In genomic region chr17:42013740-42014139, GRCh38 we compare ENCODE assay signal across 9 cellular contexts. TPM values are rescaled to one million over a fixed set of nuclear protein-coding genes. Genes with fewer than 3 reads are reported as not detected.
A peak's percentile ranks its signal among the peaks of the same experiment; 100 is the strongest.
DNase-seq lines count a peak whose midpoint lies in the region; ATAC-seq and TF ChIP-seq lines count a peak whose summit lies in the region.
"Not testable (repeated sequence)": the region's sequence is repeated elsewhere in the genome, so short reads cannot be mapped to it uniquely, and the experiment has no call there.
"Had no signal": no experiment of that assay in that cellular context is flagged by ENCODE, and none has a peak within 500 bp of the region (broad histone marks: within the 10 kb centered on the region; RNA-seq: fewer than 3 reads in every experiment).

No MANE protein-coding gene starts in this region.

- H3K27me3 ChIP-seq in CD4-positive, CD25-positive, alpha-beta regulatory T cell (ENCODE audit: control insufficient read depth, insufficient read depth, low read length); RWPE2 (ENCODE audit: insufficient read depth, poor library complexity, severe bottlenecking); iPS-18a (ENCODE audit: control insufficient read depth, insufficient read depth, low read length): not testable (repeated sequence)

- DNase-seq in CD4-positive, CD25-positive, alpha-beta regulatory T cell; HFFc6; RWPE2 (ENCODE audit: low spot score); neural crest cell (ENCODE audit: low read depth, low spot score); stimulated activated effector memory CD8-positive, alpha-beta T cell treated with anti-CD3 and anti-CD28 coated beads, Interleukin-12 subunit alpha, Interleukin-12 subunit beta, amount 100 ng/mL, for 72 hours (ENCODE audit: low spot score in 2 of 2): not testable (repeated sequence)

- peak overlapping the region; percentile 53 for H3K27ac ChIP-seq in CD4-positive, CD25-positive, alpha-beta regulatory T cell (ENCODE audit: insufficient read depth, low read length, poor library complexity, severe bottlenecking)
- H3K27ac ChIP-seq in RWPE2 (ENCODE audit: poor library complexity, severe bottlenecking) (peak overlapping the region; percentile 79), iPS-18a (ENCODE audit: low read length) (peak overlapping the region; percentile 72)

- ATAC-seq in CD4-positive, CD25-positive, alpha-beta regulatory T cell (ENCODE audit: low read depth in 2 of 2); RWPE2 (ENCODE audit: low read depth); activated T-helper 17 cell treated with anti-CD3 and anti-CD28 coated beads, Interleukin-2, amount 50 U/mL, for 72 hours (replicated peaks); stimulated activated effector memory CD8-positive, alpha-beta T cell treated with anti-CD3 and anti-CD28 coated beads, Interleukin-12 subunit alpha, Interleukin-12 subunit beta, amount 100 ng/mL, for 72 hours: not testable (repeated sequence)

- H3K9me3 Mint-ChIP-seq in CD4-positive, CD25-positive, alpha-beta regulatory T cell; HFFc6; activated T-helper 17 cell treated with anti-CD3 and anti-CD28 coated beads, Interleukin-2, amount 50 U/mL, for 72 hours; dendritic cell treated with granulocyte-macrophage colony-stimulating factor and Interleukin-4, amounts not matched to agents 40 ng/mL and 50 ng/mL, for 4 days; neural crest cell; stimulated activated effector memory CD8-positive, alpha-beta T cell treated with anti-CD3 and anti-CD28 coated beads, Interleukin-12 subunit alpha, Interleukin-12 subunit beta, amount 100 ng/mL, for 72 hours: not testable (repeated sequence)

- H3K9ac ChIP-seq in iPS-18a (ENCODE audit: low read length) = peak overlapping the region; percentile 26

- peaks cover 22 to 89% (median 65%) of the 10 kb centered on the region in 4 donors for H3K4me1 Mint-ChIP-seq in CD4-positive, CD25-positive, alpha-beta regulatory T cell
- H3K4me1 Mint-ChIP-seq in HFFc6 (ENCODE audit: low read depth) = peaks cover 72% of the 10 kb centered on the region
- H3K4me1 Mint-ChIP-seq in activated T-helper 17 cell treated with anti-CD3 and anti-CD28 coated beads, Interleukin-2, amount 50 U/mL, for 72 hours = peaks cover 34% of the 10 kb centered on the region
- H3K4me1 Mint-ChIP-seq in dendritic cell treated with granulocyte-macrophage colony-stimulating factor and Interleukin-4, amounts not matched to agents 40 ng/mL and 50 ng/mL, for 4 days (ENCODE audit: low read depth) = peaks cover 74% of the 10 kb centered on the region
- H3K4me1 Mint-ChIP-seq in neural crest cell = peaks cover 67% of the 10 kb centered on the region
- peaks cover 70% of the 10 kb centered on the region for H3K4me1 Mint-ChIP-seq in stimulated activated effector memory CD8-positive, alpha-beta T cell treated with anti-CD3 and anti-CD28 coated beads, Interleukin-12 subunit alpha, Interleukin-12 subunit beta, amount 100 ng/mL, for 72 hours

- intact Hi-C loops in dendritic cell treated with granulocyte-macrophage colony-stimulating factor and Interleukin-4, amounts not matched to agents 40 ng/mL and 50 ng/mL, for 4 days (cut with micrococcal nuclease) = not testable (repeated sequence)

- peak overlapping the region in 1 of 3 donors; percentile 80 for H3K27ac Mint-ChIP-seq in CD4-positive, CD25-positive, alpha-beta regulatory T cell
- peak overlapping the region; percentile 78 for H3K27ac Mint-ChIP-seq in HFFc6
- peak overlapping the region; percentile 61 for H3K27ac Mint-ChIP-seq in activated T-helper 17 cell treated with anti-CD3 and anti-CD28 coated beads, Interleukin-2, amount 50 U/mL, for 72 hours
- H3K27ac Mint-ChIP-seq in dendritic cell treated with granulocyte-macrophage colony-stimulating factor and Interleukin-4, amounts not matched to agents 40 ng/mL and 50 ng/mL, for 4 days = peak overlapping the region; percentile 28
- not testable (repeated sequence) for H3K27ac Mint-ChIP-seq in neural crest cell (ENCODE audit: unreplicated experiment)
- H3K27ac Mint-ChIP-seq in stimulated activated effector memory CD8-positive, alpha-beta T cell treated with anti-CD3 and anti-CD28 coated beads, Interleukin-12 subunit alpha, Interleukin-12 subunit beta, amount 100 ng/mL, for 72 hours = peak overlapping the region; percentile 17

- H3K27me3 Mint-ChIP-seq in CD4-positive, CD25-positive, alpha-beta regulatory T cell; HFFc6 (ENCODE audit: insufficient read depth); activated T-helper 17 cell treated with anti-CD3 and anti-CD28 coated beads, Interleukin-2, amount 50 U/mL, for 72 hours; dendritic cell treated with granulocyte-macrophage colony-stimulating factor and Interleukin-4, amounts not matched to agents 40 ng/mL and 50 ng/mL, for 4 days; neural crest cell (ENCODE audit: low read depth): not testable (repeated sequence)

- not testable (repeated sequence) for TF ChIP-seq CTCF in HFFc6 (IDR thresholded peaks at IDR 0.05); RWPE2 (IDR thresholded peaks at IDR 0.05; ENCODE audit: poor library complexity, severe bottlenecking); neural crest cell (conservative IDR thresholded peaks at IDR 0.05)

- H3K9me3 ChIP-seq in CD4-positive, CD25-positive, alpha-beta regulatory T cell (ENCODE audit: control insufficient read depth in 2 of 2, low read length in 2 of 2); RWPE2 (ENCODE audit: severe bottlenecking); iPS-18a (ENCODE audit: control insufficient read depth, low read depth, low read length): not testable (repeated sequence)

- H3K4me3 Mint-ChIP-seq in CD4-positive, CD25-positive, alpha-beta regulatory T cell = peak overlapping the region in 3 of 4 donors; percentile 34 to 56 (median 36)
- not testable (repeated sequence) for H3K4me3 Mint-ChIP-seq in HFFc6; activated T-helper 17 cell treated with anti-CD3 and anti-CD28 coated beads, Interleukin-2, amount 50 U/mL, for 72 hours; dendritic cell treated with granulocyte-macrophage colony-stimulating factor and Interleukin-4, amounts not matched to agents 40 ng/mL and 50 ng/mL, for 4 days; stimulated activated effector memory CD8-positive, alpha-beta T cell treated with anti-CD3 and anti-CD28 coated beads, Interleukin-12 subunit alpha, Interleukin-12 subunit beta, amount 100 ng/mL, for 72 hours
- H3K4me3 Mint-ChIP-seq in neural crest cell = peak overlapping the region; percentile 71

- H3K36me3 ChIP-seq in CD4-positive, CD25-positive, alpha-beta regulatory T cell (ENCODE audit: control insufficient read depth, insufficient read depth, low read length); iPS-18a (ENCODE audit: control insufficient read depth, low read depth, low read length): not testable (repeated sequence)
- peaks cover 36% of the 10 kb centered on the region for H3K36me3 ChIP-seq in RWPE2 (ENCODE audit: low read depth)

- H3K4me1 ChIP-seq in CD4-positive, CD25-positive, alpha-beta regulatory T cell (ENCODE audit: control insufficient read depth, insufficient read depth, low read length, poor library complexity, severe bottlenecking) = peaks cover 46% of the 10 kb centered on the region
- H3K4me1 ChIP-seq in RWPE2 (ENCODE audit: insufficient read depth, poor library complexity, severe bottlenecking) (peaks cover 34% of the 10 kb centered on the region), iPS-18a (ENCODE audit: control insufficient read depth, low read depth, low read length) (peaks cover 42% of the 10 kb centered on the region)

- peaks cover 12% of the 10 kb centered on the region for H3K36me3 Mint-ChIP-seq in CD4-positive, CD25-positive, alpha-beta regulatory T cell
- H3K36me3 Mint-ChIP-seq in HFFc6 (ENCODE audit: low read depth) = peaks cover 37% of the 10 kb centered on the region
- H3K36me3 Mint-ChIP-seq in activated T-helper 17 cell treated with anti-CD3 and anti-CD28 coated beads, Interleukin-2, amount 50 U/mL, for 72 hours (ENCODE audit: low read depth) = peaks cover 53% of the 10 kb centered on the region
- peaks cover 58% of the 10 kb centered on the region for H3K36me3 Mint-ChIP-seq in dendritic cell treated with granulocyte-macrophage colony-stimulating factor and Interleukin-4, amounts not matched to agents 40 ng/mL and 50 ng/mL, for 4 days (ENCODE audit: low read depth)
- H3K36me3 Mint-ChIP-seq in neural crest cell (ENCODE audit: low read depth) = not testable (repeated sequence)
- H3K36me3 Mint-ChIP-seq in stimulated activated effector memory CD8-positive, alpha-beta T cell treated with anti-CD3 and anti-CD28 coated beads, Interleukin-12 subunit alpha, Interleukin-12 subunit beta, amount 100 ng/mL, for 72 hours = peaks cover 53% of the 10 kb centered on the region

- H3K4me3 ChIP-seq in CD4-positive, CD25-positive, alpha-beta regulatory T cell (ENCODE audit: low read depth, low read length); RWPE2 (ENCODE audit: severe bottlenecking); iPS-18a (ENCODE audit: low read length): not testable (repeated sequence)

RNA-seq across cellular contexts. Expression of gene DNAJC7, which starts 3.5 kb away (rescaled TPM):
- 149 TPM for total RNA-seq in CD4-positive, CD25-positive, alpha-beta regulatory T cell
- polyA plus RNA-seq in CD4-positive, CD25-positive, alpha-beta regulatory T cell = 10 to 100 TPM; 53.3 to 80.7 (median 67.2) TPM
- total RNA-seq in HFFc6 (2021; fragmentation: NEBNext Ultra II Directional; extraction: Animal tissue kit (Norgen Biotek cat#: 25700)) = 100 to 1,000 TPM in 3 of 6 experiments, 10 to 100 TPM in 3; 85.0 to 115 (median 100) TPM
- 100 to 1,000 TPM in 1 of 2 donors, 10 to 100 TPM in 1; 79.5 to 118 TPM for total RNA-seq in activated T-helper 17 cell treated with anti-CD3 and anti-CD28 coated beads, Interleukin-2, amount 50 U/mL, for 72 hours
- total RNA-seq in neural crest cell = 126 and 138 TPM in 2 replicates

RNA-seq across cellular contexts. Expression of gene NKIRAS2, which starts 6.2 kb away (rescaled TPM):
- total RNA-seq in CD4-positive, CD25-positive, alpha-beta regulatory T cell = 14.6 TPM
- polyA plus RNA-seq in CD4-positive, CD25-positive, alpha-beta regulatory T cell = 10 to 100 TPM; 21.8 to 25.8 (median 23.0) TPM
- 10 to 100 TPM; 37.1 to 43.9 (median 40.3) TPM for total RNA-seq in HFFc6 (2021; fragmentation: NEBNext Ultra II Directional; extraction: Animal tissue kit (Norgen Biotek cat#: 25700))
- total RNA-seq in activated T-helper 17 cell treated with anti-CD3 and anti-CD28 coated beads, Interleukin-2, amount 50 U/mL, for 72 hours = 10 to 100 TPM; 12.0 to 14.9 TPM
- total RNA-seq in neural crest cell = 59.2 and 60.2 TPM in 2 replicates

RNA-seq across cellular contexts. Expression of gene C17orf113, which starts 36.7 kb away (rescaled TPM):
- total RNA-seq in CD4-positive, CD25-positive, alpha-beta regulatory T cell = 0.27 TPM
- under 1 TPM; 0.09 to 0.46 (median 0.38) TPM for polyA plus RNA-seq in CD4-positive, CD25-positive, alpha-beta regulatory T cell
- total RNA-seq in HFFc6 (2021; fragmentation: NEBNext Ultra II Directional; extraction: Animal tissue kit (Norgen Biotek cat#: 25700)) = under 1 TPM in 4 of 6 experiments, not detected in 2; 0.07 to 0.10 (median 0.08) TPM
- total RNA-seq in activated T-helper 17 cell treated with anti-CD3 and anti-CD28 coated beads, Interleukin-2, amount 50 U/mL, for 72 hours = under 1 TPM; 0.06 to 0.32 TPM
- 2.0 and 2.2 TPM in 2 replicates for total RNA-seq in neural crest cell
- total RNA-seq: A172 had no signal

RNA-seq across cellular contexts. Expression of gene CNP, which starts 47.1 kb away (rescaled TPM):
- 27.7 TPM for total RNA-seq in CD4-positive, CD25-positive, alpha-beta regulatory T cell
- polyA plus RNA-seq in CD4-positive, CD25-positive, alpha-beta regulatory T cell = 10 to 100 TPM; 26.9 to 44.3 (median 34.1) TPM
- 100 to 1,000 TPM; 105 to 118 (median 111) TPM for total RNA-seq in HFFc6 (2021; fragmentation: NEBNext Ultra II Directional; extraction: Animal tissue kit (Norgen Biotek cat#: 25700))
- total RNA-seq in activated T-helper 17 cell treated with anti-CD3 and anti-CD28 coated beads, Interleukin-2, amount 50 U/mL, for 72 hours = 10 to 100 TPM; 51.4 to 82.9 TPM
- 213 and 230 TPM in 2 replicates for total RNA-seq in neural crest cell
